18 cellular contexts compared by ENCODE assay signal in the genomic region with DNA sequence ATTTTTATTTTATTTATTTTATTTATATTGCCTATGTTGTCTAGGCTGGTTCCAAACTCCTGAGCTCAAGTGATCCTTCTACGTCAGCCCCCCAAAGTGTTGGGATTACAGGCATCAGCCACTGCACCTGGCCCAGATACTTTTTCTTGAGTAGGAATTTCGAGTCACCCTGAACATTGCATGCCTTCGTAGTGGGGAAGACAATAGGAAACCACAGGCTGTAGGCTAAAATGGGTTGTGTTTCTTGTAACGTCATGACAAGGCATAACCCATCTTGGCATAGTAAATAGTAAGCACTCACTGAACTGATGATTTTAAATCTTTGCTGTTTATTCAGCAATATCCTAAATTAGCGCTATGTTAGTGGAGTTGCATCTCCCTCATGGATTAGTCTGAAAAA. TPM values are rescaled to one million over a fixed set of nuclear protein-coding genes. Genes with fewer than 3 reads are reported as not detected.
DNase-seq lines count a peak whose midpoint lies in the region; ATAC-seq and TF ChIP-seq lines count a peak whose summit lies in the region.
"Had no signal": no experiment of that assay in that cellular context is flagged by ENCODE, and none has a peak within 500 bp of the region (broad histone marks: within the 10 kb centered on the region; RNA-seq: fewer than 3 reads in every experiment).

No MANE protein-coding gene starts in this region.

- intact Hi-C loops in activated B cell treated with CpG ODN at 0.5 μM for 24 hours (cut with micrococcal nuclease) = no loop called here

- ATAC-seq in activated B cell treated with CpG ODN at 0.5 μM for 24 hours (ENCODE audit: low read depth) = no peak
- ATAC-seq in effector memory CD8-positive, alpha-beta T cell (replicated peaks) = peak; percentile 34
- ATAC-seq: activated CD8-positive, alpha-beta memory T cell treated with anti-CD3 and anti-CD28 coated beads, Interleukin-2, amount 10 ng/mL, durations not matched to agents 7 days and 5 days had no signal

- TF ChIP-seq CTCF in activated B cell treated with CpG ODN at 0.5 μM for 24 hours (IDR thresholded peaks at IDR 0.05) = no peak

- H3K9me3 Mint-ChIP-seq in activated naive CD4-positive, alpha-beta T cell treated with anti-CD3 and anti-CD28 coated beads, Interleukin-2, amount 50 U/mL, for 24 hours = no peaks in the 10 kb centered on the region
- no peaks in the 10 kb centered on the region for H3K9me3 Mint-ChIP-seq in activated B cell treated with CpG ODN at 0.5 μM for 24 hours
- no peaks in the 10 kb centered on the region for H3K9me3 Mint-ChIP-seq in effector memory CD8-positive, alpha-beta T cell
- H3K9me3 Mint-ChIP-seq: neural progenitor cell had no signal

- H3K27ac Mint-ChIP-seq in activated naive CD4-positive, alpha-beta T cell treated with anti-CD3 and anti-CD28 coated beads, Interleukin-2, amount 50 U/mL, for 24 hours = peak overlapping the region; percentile 97
- H3K27ac Mint-ChIP-seq in activated B cell treated with CpG ODN at 0.5 μM for 24 hours = peak overlapping the region; percentile 85
- H3K27ac Mint-ChIP-seq in effector memory CD8-positive, alpha-beta T cell = no peak overlapping the region
- H3K27ac Mint-ChIP-seq: activated CD8-positive, alpha-beta memory T cell treated with anti-CD3 and anti-CD28 coated beads, Interleukin-2, amount 10 ng/mL, durations not matched to agents 7 days and 5 days; neural progenitor cell had no signal

- H3K36me3 Mint-ChIP-seq in activated naive CD4-positive, alpha-beta T cell treated with anti-CD3 and anti-CD28 coated beads, Interleukin-2, amount 50 U/mL, for 24 hours = peaks cover 14% of the 10 kb centered on the region
- H3K36me3 Mint-ChIP-seq in activated B cell treated with CpG ODN at 0.5 μM for 24 hours (ENCODE audit: low read depth) = peaks cover 64% of the 10 kb centered on the region
- peaks cover 25% of the 10 kb centered on the region for H3K36me3 Mint-ChIP-seq in effector memory CD8-positive, alpha-beta T cell (ENCODE audit: insufficient read depth)

- no peak for DNase-seq in activated naive CD4-positive, alpha-beta T cell treated with Interleukin-2 at 50 U/mL for 16 hours
- DNase-seq in activated B cell treated with CpG ODN at 0.5 μM for 24 hours (no peak), COR-L47 (lab: John Stamatoyannopoulos, UW) (no peak), SW 1271 (lab: John Stamatoyannopoulos, UW) (no peak), A172 (ENCODE audit: low spot score) (no peak), NCI-H1436 treated with DMSO at 0.1 percent for 48 hours (lab: John Stamatoyannopoulos, UW) (no peak)
- DNase-seq in effector memory CD8-positive, alpha-beta T cell = no peak
- DNase-seq: activated CD8-positive, alpha-beta memory T cell treated with anti-CD3 and anti-CD28 coated beads, Interleukin-2, amount 10 ng/mL, durations not matched to agents 7 days and 5 days; Caco-2; dorsolateral prefrontal cortex; foreskin melanocyte; KBM-7; NCI-H2029; NCI-H510A; stimulated activated naive CD4-positive, alpha-beta T cell; upper lobe of left lung had no signal

- no peaks in the 10 kb centered on the region for H3K27me3 Mint-ChIP-seq in activated naive CD4-positive, alpha-beta T cell treated with anti-CD3 and anti-CD28 coated beads, Interleukin-2, amount 50 U/mL, for 24 hours
- H3K27me3 Mint-ChIP-seq in activated B cell treated with CpG ODN at 0.5 μM for 24 hours = no peaks in the 10 kb centered on the region
- H3K27me3 Mint-ChIP-seq in effector memory CD8-positive, alpha-beta T cell = no peaks in the 10 kb centered on the region
- H3K27me3 Mint-ChIP-seq: activated CD8-positive, alpha-beta memory T cell treated with anti-CD3 and anti-CD28 coated beads, Interleukin-2, amount 10 ng/mL, durations not matched to agents 7 days and 5 days had no signal

- CTCF ChIA-PET in activated B cell treated with CpG ODN at 0.5 μM for 24 hours (lab: Charles Lee) = interaction anchor here (1.0 to 1.6 kb wide), 3 partner anchors 10 to 61 kb away, joined by 3 to 4 read pairs (median 3); no protein-coding TSS in a partner anchor

- peak overlapping the region; percentile 24 for H3K4me3 Mint-ChIP-seq in activated naive CD4-positive, alpha-beta T cell treated with anti-CD3 and anti-CD28 coated beads, Interleukin-2, amount 50 U/mL, for 24 hours
- peak overlapping the region; percentile 79 for H3K4me3 Mint-ChIP-seq in activated B cell treated with CpG ODN at 0.5 μM for 24 hours
- peak overlapping the region in 1 of 2 donors; percentile 11 for H3K4me3 Mint-ChIP-seq in effector memory CD8-positive, alpha-beta T cell
- H3K4me3 Mint-ChIP-seq: neural progenitor cell had no signal

- H3K4me1 Mint-ChIP-seq in activated naive CD4-positive, alpha-beta T cell treated with anti-CD3 and anti-CD28 coated beads, Interleukin-2, amount 50 U/mL, for 24 hours = peaks cover 74% of the 10 kb centered on the region
- peaks cover 92% of the 10 kb centered on the region for H3K4me1 Mint-ChIP-seq in activated B cell treated with CpG ODN at 0.5 μM for 24 hours
- peaks cover 66 to 73% of the 10 kb centered on the region in 2 donors for H3K4me1 Mint-ChIP-seq in effector memory CD8-positive, alpha-beta T cell (ENCODE audit: low read depth in 2 of 2)
- H3K4me1 Mint-ChIP-seq: neural progenitor cell had no signal

- POLR2A ChIA-PET in activated B cell treated with CpG ODN at 0.5 μM for 24 hours (lab: Charles Lee) = interaction anchor here (0.7 to 61.9 kb wide), 3 partner anchors 31 to 61 kb away, joined by 5 to 1679 read pairs (median 6); partner anchors contain the start of gene PTPN1

RNA-seq across cellular contexts. Expression of gene PTPN1, which starts 34.9 kb away (rescaled TPM):
- total RNA-seq in activated B cell treated with CpG ODN at 0.5 μM for 24 hours = 212 and 227 TPM in 2 replicates
- 56.9 and 60.6 TPM in 2 replicates for total RNA-seq in A172 (2014; rRNA removed; shearing (Covaris generic))

Comparison
In these comparisons a context has a peak if more than half of its experiments do, and no peak if none do; other contexts are left out.
1. H3K27ac Mint-ChIP-seq: peak in activated naive CD4-positive, alpha-beta T cell treated with anti-CD3 and anti-CD28 coated beads, Interleukin-2, amount 50 U/mL, for 24 hours (single experiment) and activated B cell treated with CpG ODN at 0.5 μM for 24 hours (single experiment); none in effector memory CD8-positive, alpha-beta T cell (0 of 2).